In the genomic region with DNA sequence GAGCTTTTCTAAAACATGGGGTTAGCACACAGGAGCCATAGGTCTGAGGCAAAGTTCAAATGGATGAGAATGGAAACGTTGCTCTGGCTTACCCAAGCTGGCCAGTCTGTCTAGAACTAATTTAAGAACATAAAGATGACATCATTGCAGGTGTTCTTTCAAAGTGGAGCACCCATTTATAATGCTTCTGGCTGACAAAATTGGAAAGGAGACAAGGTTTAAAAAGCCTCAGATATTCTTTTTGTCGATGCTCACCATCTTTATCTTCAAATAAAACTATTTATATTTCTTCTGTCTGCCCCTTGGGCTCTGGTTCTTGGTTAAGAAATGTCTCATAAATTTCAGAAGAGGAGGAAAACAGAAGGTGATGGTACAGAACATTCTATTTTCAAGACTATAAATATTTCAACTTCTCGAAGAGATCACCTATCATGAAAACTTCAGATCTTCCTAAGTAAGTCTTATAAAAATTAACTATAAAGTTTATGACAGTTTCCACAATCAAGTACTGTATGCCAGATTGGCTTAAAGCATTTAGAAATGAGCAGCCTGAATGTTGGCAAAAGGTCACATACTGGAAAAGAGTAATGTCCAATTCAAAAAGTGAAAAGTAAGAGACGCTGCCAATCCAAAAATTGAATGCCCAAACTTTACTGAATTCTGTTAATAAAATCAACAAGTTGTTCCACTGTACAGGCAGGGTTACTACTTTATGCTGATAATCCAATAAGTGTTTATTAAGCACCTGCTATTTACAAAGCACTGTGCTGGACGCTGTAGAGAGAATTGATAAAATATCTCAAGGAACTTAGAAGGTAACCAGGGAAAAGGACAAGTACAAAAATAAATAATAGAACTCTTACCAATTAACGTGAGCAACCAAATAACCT, we compare ENCODE assay signal across 11 cellular contexts.
DNase-seq lines count a peak whose midpoint lies in the region; ATAC-seq and TF ChIP-seq lines count a peak whose summit lies in the region.
"Had no signal": no experiment of that assay in that cellular context is flagged by ENCODE, and none has a peak within 500 bp of the region (broad histone marks: within the 10 kb centered on the region; RNA-seq: fewer than 3 reads in every experiment).

No MANE protein-coding gene starts in this region.

- TF ChIP-seq CTCF in OCI-LY1 (IDR thresholded peaks at IDR 0.05; ENCODE audit: low read length): no peak
- no peak for TF ChIP-seq CTCF in right lobe of liver (IDR thresholded peaks at IDR 0.05)

- H3K4me1 ChIP-seq in OCI-LY1 (ENCODE audit: insufficient read depth, low read length, severe bottlenecking) (peaks cover 40% of the 10 kb centered on the region), right lobe of liver (peaks cover 0 to 16% (median 2%) of the 10 kb centered on the region in 4 donors)

- no peaks in the 10 kb centered on the region for H3F3A ChIP-seq in OCI-LY1 (ENCODE audit: insufficient read depth, low read length)

- peak overlapping the region; percentile 34 for H3K4me2 ChIP-seq in OCI-LY1 (ENCODE audit: low read length)

- H2AFZ ChIP-seq in OCI-LY1 (ENCODE audit: low read length): no peak overlapping the region

- peak; percentile 56 to 70 (median 62) for ATAC-seq in right lobe of liver
- ATAC-seq: effector memory CD8-positive, alpha-beta T cell had no signal

- H3K27ac ChIP-seq in OCI-LY1 (ENCODE audit: low read depth, low read length, poor library complexity, severe bottlenecking): peak overlapping the region; percentile 80
- H3K27ac ChIP-seq in right lobe of liver: no peak overlapping the region
- H3K27ac ChIP-seq: VCaP had no signal

- no peak for TF ChIP-seq POLR2A in right lobe of liver (IDR thresholded peaks at IDR 0.05)

- 35% methylated on average over 6 of the region's 6 CpGs for WGBS in right lobe of liver (ENCODE audit: insufficient coverage, low coverage, low lambda C conversion rate, missing lambda C conversion rate)

- H3K4me3 ChIP-seq in OCI-LY1 (ENCODE audit: low read depth, low read length, poor library complexity, severe bottlenecking) (peak overlapping the region; percentile 1), right lobe of liver (no peak overlapping the region)

- peaks cover 3% of the 10 kb centered on the region for H3K36me3 ChIP-seq in OCI-LY1 (ENCODE audit: insufficient read depth, low read length)
- H3K36me3 ChIP-seq in right lobe of liver: no peaks in the 10 kb centered on the region

- intact Hi-C loops in right lobe of liver (cut with DNase I): no loop called here
- intact Hi-C loops in posterior cingulate gyrus (cut with DNase I): no loop called here

- DNase-seq in DMS153 (lab: John Stamatoyannopoulos, UW) (peak; percentile 53), NAMALWA (ENCODE audit: low spot score) (peak; percentile 79), right lobe of liver (no peak), kidney glomerular epithelial cell (lab: John Stamatoyannopoulos, UW) (no peak), cerebellar nuclear complex (lab: John Stamatoyannopoulos, UW) (no peak), activated T-cell treated with anti-CD3 and anti-CD28 coated beads for 4 hours (no peak), posterior cingulate gyrus (no peak)
- DNase-seq: effector memory CD8-positive, alpha-beta T cell; naive B cell had no signal

- peak overlapping the region; percentile 10; the same call in 1 of the 2 replicates for H3K9ac ChIP-seq in OCI-LY1 (ENCODE audit: low read length)

- H3K79me2 ChIP-seq in OCI-LY1 (ENCODE audit: insufficient read depth, low read length): no peaks in the 10 kb centered on the region

- H3K9me3 ChIP-seq in OCI-LY1 (ENCODE audit: low read length): peaks cover 5% of the 10 kb centered on the region; the same call in 1 of the 2 replicates
- no peaks in the 10 kb centered on the region for H3K9me3 ChIP-seq in right lobe of liver

- H3K9me2 ChIP-seq in OCI-LY1 (ENCODE audit: low read depth, low read length): no peaks in the 10 kb centered on the region

- no peaks in the 10 kb centered on the region for H4K20me1 ChIP-seq in OCI-LY1 (ENCODE audit: insufficient read depth, low read length)

- H3K27me3 ChIP-seq in OCI-LY1 (ENCODE audit: insufficient read depth, low read length) (no peaks in the 10 kb centered on the region), right lobe of liver (no peaks in the 10 kb centered on the region)

Comparison
In these comparisons a context has a peak if more than half of its experiments do, and no peak if none do; other contexts are left out.
1. DNase-seq: peak in DMS153 (single experiment) and NAMALWA (single experiment); none in right lobe of liver (0 of 3), kidney glomerular epithelial cell (single experiment), cerebellar nuclear complex (0 of 2), activated T-cell treated with anti-CD3 and anti-CD28 coated beads for 4 hours (single experiment) and posterior cingulate gyrus (0 of 10).